ENCODE assay signal across 8 cellular contexts in the genomic region with DNA sequence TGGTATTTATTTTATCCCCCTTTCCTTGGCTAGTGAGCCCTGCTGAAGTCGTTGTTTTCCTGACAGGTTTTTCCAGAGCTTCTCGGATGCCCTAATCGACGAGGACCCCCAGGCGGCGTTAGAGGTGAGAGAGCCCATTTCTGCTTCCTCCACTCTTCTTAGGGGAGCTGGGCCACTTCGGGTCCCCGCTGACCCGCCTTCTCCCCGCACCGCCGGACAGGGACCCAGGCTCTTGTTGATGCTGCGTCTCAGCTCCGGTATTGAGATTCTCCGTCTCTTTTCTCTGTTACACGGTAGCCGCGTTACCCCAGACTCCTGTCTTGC. TPM values are rescaled to one million over a fixed set of nuclear protein-coding genes. Genes with fewer than 3 reads are reported as not detected.
A peak's percentile ranks its signal among the peaks of the same experiment; 100 is the strongest.
DNase-seq lines count a peak whose midpoint lies in the region; ATAC-seq and TF ChIP-seq lines count a peak whose summit lies in the region.

No MANE protein-coding gene starts in this region.

- TF ChIP-seq CTCF in GM13976 (IDR thresholded peaks at IDR 0.05; ENCODE audit: borderline replicate concordance, control extremely low read depth, extremely low read depth, insufficient read depth, missing control alignments): no peak
- TF ChIP-seq CTCF in KMS-11 (conservative IDR thresholded peaks at IDR 0.05; ENCODE audit: low read depth, low read length): peak; percentile 22; the same call in 1 of the 2 replicates

- peak overlapping the region; percentile 82 for H3K27ac ChIP-seq in KMS-11

- in situ Hi-C loops in GM13976 (cut with MboI; ENCODE audit: low sequenced_read_pairs, unreplicated experiment): no loop called here

- H3K4me3 ChIP-seq in KMS-11 (IDR thresholded peaks at IDR 0.05; ENCODE audit: insufficient read depth, low read depth, low read length): no peak overlapping the region
- peak overlapping the region; percentile 96 for H3K4me3 ChIP-seq in endocrine pancreas (ENCODE audit: control insufficient read depth, insufficient read depth, low read length)

- H3K9me3 Mint-ChIP-seq in naive thymus-derived CD8-positive, alpha-beta T cell: no peaks in the 10 kb centered on the region

- DNase-seq in GM13976 (ENCODE audit: low spot score): peak; percentile 49
- DNase-seq in naive thymus-derived CD8-positive, alpha-beta T cell: peak in 1 of 10 donors; percentile 61
- DNase-seq in effector CD4-positive, alpha-beta T cell: no peak
- no peak for DNase-seq in activated naive CD4-positive, alpha-beta T cell treated with Interleukin-2 at 50 U/mL for 16 hours
- no peak for DNase-seq in cortex of kidney (lab: John Stamatoyannopoulos, UW)

- H3K36me3 ChIP-seq in KMS-11 (ENCODE audit: insufficient read depth): no peaks in the 10 kb centered on the region
- no peaks in the 10 kb centered on the region for H3K36me3 ChIP-seq in endocrine pancreas (ENCODE audit: control insufficient read depth, insufficient read depth, low read length)

- peak overlapping the region; percentile 89 for H3K4me2 ChIP-seq in KMS-11

- H3K27ac Mint-ChIP-seq in naive thymus-derived CD8-positive, alpha-beta T cell: no peak overlapping the region

- H3K4me1 ChIP-seq in KMS-11 (ENCODE audit: low read depth, poor library complexity, severe bottlenecking) (peaks cover 20% of the 10 kb centered on the region), endocrine pancreas (ENCODE audit: control insufficient read depth, insufficient read depth, low read length) (peaks cover 19% of the 10 kb centered on the region)

- no peaks in the 10 kb centered on the region for H4K20me1 ChIP-seq in KMS-11 (ENCODE audit: insufficient read depth)

- H2AFZ ChIP-seq in KMS-11 (ENCODE audit: low read depth): peak overlapping the region; percentile 61

- ATAC-seq in GM21825 (IDR thresholded peaks at IDR 0.05; ENCODE audit: unreplicated experiment): peak; percentile 33
- ATAC-seq in naive thymus-derived CD8-positive, alpha-beta T cell: peak; percentile 16 to 27

- peak overlapping the region; percentile 82 for H3K9ac ChIP-seq in KMS-11
- H3K9ac ChIP-seq in endocrine pancreas (ENCODE audit: control insufficient read depth, insufficient read depth, low read length): peak overlapping the region; percentile 100

- peaks cover 3 to 11% (median 6%) of the 10 kb centered on the region in 4 donors for H3K4me1 Mint-ChIP-seq in naive thymus-derived CD8-positive, alpha-beta T cell

- no peak overlapping the region for H3K4me3 Mint-ChIP-seq in naive thymus-derived CD8-positive, alpha-beta T cell

- H3K36me3 Mint-ChIP-seq in naive thymus-derived CD8-positive, alpha-beta T cell: peaks cover 5 to 18% (median 8%) of the 10 kb centered on the region in 3 donors

- POLR2A ChIA-PET in naive thymus-derived CD8-positive, alpha-beta T cell (lab: Charles Lee): interaction anchor here (0.6 to 3.2 kb wide), 8 partner anchors 33 to 1200 kb away, joined by 3 to 114 read pairs (median 7); partner anchors contain the start of genes ALG11, INTS6 and VPS36

- H3K79me2 ChIP-seq in KMS-11 (ENCODE audit: insufficient read depth, low read depth): peaks cover 35% of the 10 kb centered on the region

- H3K27me3 ChIP-seq in KMS-11 (ENCODE audit: insufficient read depth, low read depth): no peaks in the 10 kb centered on the region
- no peaks in the 10 kb centered on the region for H3K27me3 ChIP-seq in endocrine pancreas (ENCODE audit: control insufficient read depth, insufficient read depth, low read length)

- no peaks in the 10 kb centered on the region for H3K9me3 ChIP-seq in endocrine pancreas (ENCODE audit: control insufficient read depth, low read length)

- no peaks in the 10 kb centered on the region for H3K27me3 Mint-ChIP-seq in naive thymus-derived CD8-positive, alpha-beta T cell

RNA-seq across cellular contexts. Expression of gene SUGT1, which starts 0.3 kb away (rescaled TPM):
- total RNA-seq in naive thymus-derived CD8-positive, alpha-beta T cell: 10 to 100 TPM; 38.7 to 45.4 TPM
- 10 to 100 TPM; 50.4 to 53.1 (median 51.3) TPM for polyA plus RNA-seq in naive thymus-derived CD8-positive, alpha-beta T cell

RNA-seq across cellular contexts. Expression of gene HNRNPA1L2, which starts 10.7 kb away (rescaled TPM):
- total RNA-seq in naive thymus-derived CD8-positive, alpha-beta T cell: 10 to 100 TPM; 18.1 to 19.2 TPM
- 10 to 100 TPM in 1 of 3 donors, 1 to 10 TPM in 2; 6.5 to 11.3 (median 8.7) TPM for polyA plus RNA-seq in naive thymus-derived CD8-positive, alpha-beta T cell
